Comparison of ENCODE assay signal across 2 cellular contexts in the genomic region with DNA sequence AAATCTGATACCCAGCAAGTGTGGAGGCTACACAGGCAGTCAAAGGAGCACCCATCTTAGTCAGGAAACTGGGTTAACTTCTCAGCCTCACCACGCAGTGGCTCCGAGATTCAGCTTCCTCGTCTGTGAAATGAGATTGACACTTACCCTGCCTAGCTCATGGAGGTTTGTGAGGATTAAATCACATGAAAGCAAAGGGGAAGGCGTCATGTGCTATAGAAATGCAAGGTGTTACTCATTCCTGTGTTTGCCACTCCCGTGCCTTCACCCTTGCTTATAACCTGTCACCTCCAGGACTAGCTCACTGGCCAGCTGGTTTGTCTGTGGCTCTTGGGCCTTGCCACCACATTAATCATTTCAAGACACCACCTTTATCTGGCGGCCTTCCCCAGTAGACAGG.
TF ChIP-seq lines count a peak whose summit lies in the region.

No MANE protein-coding gene starts in this region.

TF ChIP-seq in IMR-90, 13 proteins besides CTCF, POLR2A, EP300 and RAD21:
- TF ChIP-seq CEBPB (IDR thresholded peaks at IDR 0.05; ENCODE audit: low read depth, low read length) (no peak), MAZ (IDR thresholded peaks at IDR 0.05; ENCODE audit: borderline replicate concordance, low read depth, low read length) (no peak), FOS (IDR thresholded peaks at IDR 0.05; ENCODE audit: low read depth, low read length) (no peak), MAFK (IDR thresholded peaks at IDR 0.05; ENCODE audit: low read depth, low read length) (no peak)
- TF ChIP-seq, protein P1, sequence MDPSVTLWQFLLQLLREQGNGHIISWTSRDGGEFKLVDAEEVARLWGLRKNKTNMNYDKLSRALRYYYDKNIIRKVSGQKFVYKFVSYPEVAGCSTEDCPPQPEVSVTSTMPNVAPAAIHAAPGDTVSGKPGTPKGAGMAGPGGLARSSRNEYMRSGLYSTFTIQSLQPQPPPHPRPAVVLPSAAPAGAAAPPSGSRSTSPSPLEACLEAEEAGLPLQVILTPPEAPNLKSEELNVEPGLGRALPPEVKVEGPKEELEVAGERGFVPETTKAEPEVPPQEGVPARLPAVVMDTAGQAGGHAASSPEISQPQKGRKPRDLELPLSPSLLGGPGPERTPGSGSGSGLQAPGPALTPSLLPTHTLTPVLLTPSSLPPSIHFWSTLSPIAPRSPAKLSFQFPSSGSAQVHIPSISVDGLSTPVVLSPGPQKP (IDR thresholded peaks at IDR 0.05; ENCODE audit: borderline replicate concordance, low read depth, low read length) = no peak
- TF ChIP-seq, protein P2, sequence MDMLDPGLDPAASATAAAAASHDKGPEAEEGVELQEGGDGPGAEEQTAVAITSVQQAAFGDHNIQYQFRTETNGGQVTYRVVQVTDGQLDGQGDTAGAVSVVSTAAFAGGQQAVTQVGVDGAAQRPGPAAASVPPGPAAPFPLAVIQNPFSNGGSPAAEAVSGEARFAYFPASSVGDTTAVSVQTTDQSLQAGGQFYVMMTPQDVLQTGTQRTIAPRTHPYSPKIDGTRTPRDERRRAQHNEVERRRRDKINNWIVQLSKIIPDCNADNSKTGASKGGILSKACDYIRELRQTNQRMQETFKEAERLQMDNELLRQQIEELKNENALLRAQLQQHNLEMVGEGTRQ (IDR thresholded peaks at IDR 0.05; ENCODE audit: low read depth, low read length) = no peak

TF ChIP-seq in SK-N-SH, 30 proteins besides CTCF, POLR2A, EP300 and RAD21:
- TF ChIP-seq SMC3 (IDR thresholded peaks at IDR 0.05; ENCODE audit: low read depth, low read length) = no peak
- no peak for TF ChIP-seq FOXJ3 (CRISPR knock-in tag; IDR thresholded peaks at IDR 0.05)
- TF ChIP-seq SIN3A (IDR thresholded peaks at IDR 0.05; ENCODE audit: borderline replicate concordance, low read depth, low read length) = no peak
- TF ChIP-seq, protein P3, sequence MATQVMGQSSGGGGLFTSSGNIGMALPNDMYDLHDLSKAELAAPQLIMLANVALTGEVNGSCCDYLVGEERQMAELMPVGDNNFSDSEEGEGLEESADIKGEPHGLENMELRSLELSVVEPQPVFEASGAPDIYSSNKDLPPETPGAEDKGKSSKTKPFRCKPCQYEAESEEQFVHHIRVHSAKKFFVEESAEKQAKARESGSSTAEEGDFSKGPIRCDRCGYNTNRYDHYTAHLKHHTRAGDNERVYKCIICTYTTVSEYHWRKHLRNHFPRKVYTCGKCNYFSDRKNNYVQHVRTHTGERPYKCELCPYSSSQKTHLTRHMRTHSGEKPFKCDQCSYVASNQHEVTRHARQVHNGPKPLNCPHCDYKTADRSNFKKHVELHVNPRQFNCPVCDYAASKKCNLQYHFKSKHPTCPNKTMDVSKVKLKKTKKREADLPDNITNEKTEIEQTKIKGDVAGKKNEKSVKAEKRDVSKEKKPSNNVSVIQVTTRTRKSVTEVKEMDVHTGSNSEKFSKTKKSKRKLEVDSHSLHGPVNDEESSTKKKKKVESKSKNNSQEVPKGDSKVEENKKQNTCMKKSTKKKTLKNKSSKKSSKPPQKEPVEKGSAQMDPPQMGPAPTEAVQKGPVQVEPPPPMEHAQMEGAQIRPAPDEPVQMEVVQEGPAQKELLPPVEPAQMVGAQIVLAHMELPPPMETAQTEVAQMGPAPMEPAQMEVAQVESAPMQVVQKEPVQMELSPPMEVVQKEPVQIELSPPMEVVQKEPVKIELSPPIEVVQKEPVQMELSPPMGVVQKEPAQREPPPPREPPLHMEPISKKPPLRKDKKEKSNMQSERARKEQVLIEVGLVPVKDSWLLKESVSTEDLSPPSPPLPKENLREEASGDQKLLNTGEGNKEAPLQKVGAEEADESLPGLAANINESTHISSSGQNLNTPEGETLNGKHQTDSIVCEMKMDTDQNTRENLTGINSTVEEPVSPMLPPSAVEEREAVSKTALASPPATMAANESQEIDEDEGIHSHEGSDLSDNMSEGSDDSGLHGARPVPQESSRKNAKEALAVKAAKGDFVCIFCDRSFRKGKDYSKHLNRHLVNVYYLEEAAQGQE (IDR thresholded peaks at IDR 0.05; ENCODE audit: low read depth, low read length) = no peak
- no peak for TF ChIP-seq RXRA (IDR thresholded peaks at IDR 0.05; ENCODE audit: borderline replicate concordance, low read depth)
- no peak for TF ChIP-seq ELF1 (IDR thresholded peaks at IDR 0.05)
- TF ChIP-seq, protein P4, sequence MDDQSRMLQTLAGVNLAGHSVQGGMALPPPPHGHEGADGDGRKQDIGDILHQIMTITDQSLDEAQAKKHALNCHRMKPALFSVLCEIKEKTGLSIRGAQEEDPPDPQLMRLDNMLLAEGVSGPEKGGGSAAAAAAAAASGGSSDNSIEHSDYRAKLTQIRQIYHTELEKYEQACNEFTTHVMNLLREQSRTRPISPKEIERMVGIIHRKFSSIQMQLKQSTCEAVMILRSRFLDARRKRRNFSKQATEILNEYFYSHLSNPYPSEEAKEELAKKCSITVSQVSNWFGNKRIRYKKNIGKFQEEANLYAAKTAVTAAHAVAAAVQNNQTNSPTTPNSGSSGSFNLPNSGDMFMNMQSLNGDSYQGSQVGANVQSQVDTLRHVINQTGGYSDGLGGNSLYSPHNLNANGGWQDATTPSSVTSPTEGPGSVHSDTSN (IDR thresholded peaks at IDR 0.05) = no peak
- no peak for TF ChIP-seq EZH2phosphoT487 (IDR thresholded peaks at IDR 0.05; ENCODE audit: borderline replicate concordance, low read depth)
- TF ChIP-seq FOXM1 (IDR thresholded peaks at IDR 0.05; ENCODE audit: low read depth) = no peak
- no peak for TF ChIP-seq FOSL2 (IDR thresholded peaks at IDR 0.05; ENCODE audit: borderline replicate concordance, low read depth)
- TF ChIP-seq, protein P5, sequence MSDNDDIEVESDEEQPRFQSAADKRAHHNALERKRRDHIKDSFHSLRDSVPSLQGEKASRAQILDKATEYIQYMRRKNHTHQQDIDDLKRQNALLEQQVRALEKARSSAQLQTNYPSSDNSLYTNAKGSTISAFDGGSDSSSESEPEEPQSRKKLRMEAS (IDR thresholded peaks at IDR 0.05; ENCODE audit: low read depth) = no peak
- no peak for TF ChIP-seq POLR2AphosphoS5 (IDR thresholded peaks at IDR 0.05; ENCODE audit: low read depth, low read length)
- TF ChIP-seq MEF2A (IDR thresholded peaks at IDR 0.05; ENCODE audit: borderline replicate concordance, low read depth) = no peak
- no peak for TF ChIP-seq GATA2 (CRISPR knock-in tag; IDR thresholded peaks at IDR 0.05)
- no peak for TF ChIP-seq MXI1 (IDR thresholded peaks at IDR 0.05; ENCODE audit: low read depth, low read length)
- TF ChIP-seq YY1 (IDR thresholded peaks at IDR 0.05; ENCODE audit: low read depth) = no peak
- no peak for TF ChIP-seq TCF12 (IDR thresholded peaks at IDR 0.05)
- no peak for TF ChIP-seq RCOR1 (IDR thresholded peaks at IDR 0.05; ENCODE audit: low read length)
